Comparison of ENCODE assay signal across 1 cellular context in genomic region chr1:9275567-9276034, GRCh38.
A peak's percentile ranks its signal among the peaks of the same experiment; 100 is the strongest.
TF ChIP-seq lines count a peak whose summit lies in the region.

No MANE protein-coding gene starts in this region.

TF ChIP-seq in HEK293, 187 proteins besides CTCF, POLR2A, EP300 and RAD21 (continued from another document and continues in another):
- TF ChIP-seq ZNF518A (tag by site-specific recombination; conservative IDR thresholded peaks at IDR 0.05; ENCODE audit: low read depth) (no peak), ZNF529 (tag by site-specific recombination; IDR thresholded peaks at IDR 0.05; ENCODE audit: insufficient replicate concordance) (no peak), ZNF324 (tag by site-specific recombination; IDR thresholded peaks at IDR 0.05) (no peak), ZBTB20 (tag by site-specific recombination; IDR thresholded peaks at IDR 0.05) (no peak), ZNF394 (tag by site-specific recombination; IDR thresholded peaks at IDR 0.05; ENCODE audit: borderline replicate concordance) (peak; percentile 53; the same call in 1 of the 2 replicates), GLI2 (tag by site-specific recombination; IDR thresholded peaks at IDR 0.05; ENCODE audit: borderline replicate concordance, low read depth) (no peak), ZNF600 (tag by site-specific recombination; IDR thresholded peaks at IDR 0.05) (peak; percentile 72), ZNF223 (tag by site-specific recombination; IDR thresholded peaks at IDR 0.05) (no peak), ELK4 (IDR thresholded peaks at IDR 0.05; ENCODE audit: borderline replicate concordance, low read depth, low read length) (no peak), ZNF629 (tag by site-specific recombination; IDR thresholded peaks at IDR 0.05) (peak; percentile 74), ZBTB48 (tag by site-specific recombination; IDR thresholded peaks at IDR 0.05) (no peak; the same call in 1 of the 2 replicates), SETDB1 (IDR thresholded peaks at IDR 0.05; ENCODE audit: insufficient read length, low read length) (no peak), ZNF266 (tag by site-specific recombination; IDR thresholded peaks at IDR 0.05; ENCODE audit: low read depth) (no peak), ZNF449 (tag by site-specific recombination; IDR thresholded peaks at IDR 0.05) (no peak), ZNF146 (tag by site-specific recombination; IDR thresholded peaks at IDR 0.05) (no peak), ATF2 (tag by site-specific recombination; IDR thresholded peaks at IDR 0.05; ENCODE audit: low read depth) (no peak), HOXC10 (CRISPR knock-in tag; IDR thresholded peaks at IDR 0.05) (no peak), ZNF544 (tag by site-specific recombination; IDR thresholded peaks at IDR 0.05) (no peak), TRIM28 (IDR thresholded peaks at IDR 0.05; ENCODE audit: borderline replicate concordance, low read length) (no peak), ZNF785 (tag by site-specific recombination; IDR thresholded peaks at IDR 0.05) (no peak), KLF17 (tag by site-specific recombination; IDR thresholded peaks at IDR 0.05) (no peak), ZNF155 (tag by site-specific recombination; IDR thresholded peaks at IDR 0.05) (no peak), PRDM4 (tag by site-specific recombination; IDR thresholded peaks at IDR 0.05) (no peak), ZNF398 (tag by site-specific recombination; IDR thresholded peaks at IDR 0.05) (peak; percentile 70), ZNF341 (tag by site-specific recombination; IDR thresholded peaks at IDR 0.05; ENCODE audit: low read depth) (no peak), ZBTB1 (tag by site-specific recombination; IDR thresholded peaks at IDR 0.05) (no peak), ZNF239 (tag by site-specific recombination; IDR thresholded peaks at IDR 0.05) (no peak), ZNF571 (tag by site-specific recombination; IDR thresholded peaks at IDR 0.05) (no peak), ZNF2 (tag by site-specific recombination; IDR thresholded peaks at IDR 0.05) (no peak), ZNF423 (tag by site-specific recombination; IDR thresholded peaks at IDR 0.05) (no peak), ZNF658 (tag by site-specific recombination; IDR thresholded peaks at IDR 0.05) (no peak), ZNF704 (tag by site-specific recombination; IDR thresholded peaks at IDR 0.05) (no peak), ZNF132 (tag by site-specific recombination; IDR thresholded peaks at IDR 0.05; ENCODE audit: borderline replicate concordance) (no peak), ZNF211 (tag by site-specific recombination; IDR thresholded peaks at IDR 0.05; ENCODE audit: low read depth) (no peak), ZNF311 (tag by site-specific recombination; IDR thresholded peaks at IDR 0.05; ENCODE audit: borderline replicate concordance) (no peak), INSM2 (tag by site-specific recombination; IDR thresholded peaks at IDR 0.05) (no peak), MEIS1 (CRISPR knock-in tag; IDR thresholded peaks at IDR 0.05; ENCODE audit: borderline replicate concordance) (no peak), ZBTB44 (tag by site-specific recombination; IDR thresholded peaks at IDR 0.05) (no peak)
